In the genomic region with DNA sequence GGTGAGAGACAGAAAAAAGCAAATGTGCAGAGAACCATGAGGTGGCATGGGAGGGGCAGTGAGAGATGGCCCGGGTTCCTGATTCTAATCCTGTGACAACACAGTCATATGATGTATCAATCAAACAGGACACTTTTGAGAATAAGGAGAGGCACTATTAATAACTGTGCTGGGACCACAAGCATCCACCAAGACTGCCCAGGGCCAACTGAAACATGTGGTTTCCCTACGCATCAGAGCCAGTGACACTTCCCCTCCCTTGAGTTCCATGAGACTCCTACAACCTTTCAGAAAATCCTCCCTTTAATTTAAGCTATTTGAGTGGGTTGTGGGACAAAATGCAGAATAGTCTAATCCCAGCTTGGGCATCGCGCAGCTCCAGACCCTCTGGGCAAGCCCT, we compare ENCODE assay signal across 10 cellular contexts. TPM values are rescaled to one million over a fixed set of nuclear protein-coding genes. Genes with fewer than 3 reads are reported as not detected.
A peak's percentile ranks its signal among the peaks of the same experiment; 100 is the strongest.
DNase-seq lines count a peak whose midpoint lies in the region; ATAC-seq and TF ChIP-seq lines count a peak whose summit lies in the region.
"Had no signal": no experiment of that assay in that cellular context is flagged by ENCODE, and none has a peak within 500 bp of the region (broad histone marks: within the 10 kb centered on the region; RNA-seq: fewer than 3 reads in every experiment).

No MANE protein-coding gene starts in this region.

- H4K20me1 ChIP-seq in H9 (ENCODE audit: control insufficient read depth, insufficient read depth, insufficient read length), result no peaks in the 10 kb centered on the region

- peak overlapping the region in 6 of 7 donors; percentile 19 to 86 (median 72) for H3K27ac Mint-ChIP-seq in CD14-positive monocyte
- H3K27ac Mint-ChIP-seq in chondrocyte (ENCODE audit: unreplicated experiment), result peak overlapping the region; percentile 85
- H3K27ac Mint-ChIP-seq in H9, result no peak overlapping the region

- H3K4me1 ChIP-seq in parathyroid adenoma (peaks cover 60% of the 10 kb centered on the region), H9 (ENCODE audit: insufficient read depth, low read length) (peaks cover 7% of the 10 kb centered on the region; the same call in 1 of the 2 replicates)

- no peaks in the 10 kb centered on the region for H3K9me3 ChIP-seq in parathyroid adenoma (ENCODE audit: control insufficient read depth, low read length)
- no peaks in the 10 kb centered on the region for H3K9me3 ChIP-seq in H9 (ENCODE audit: control insufficient read depth, low read depth, low read length)
- H3K9me3 ChIP-seq: pancreas had no signal

- H4K5ac ChIP-seq in H9 (ENCODE audit: insufficient read length, low read depth, low read length), result no peak overlapping the region

- H3K36me3 Mint-ChIP-seq in CD14-positive monocyte (peaks cover 41 to 46% of the 10 kb centered on the region in 2 donors), chondrocyte (ENCODE audit: low read depth) (no peaks in the 10 kb centered on the region), H9 (ENCODE audit: insufficient read depth in 1 of 3, low read depth in 3 of 3) (no peaks in the 10 kb centered on the region)

- H3K79me1 ChIP-seq in H9 (ENCODE audit: insufficient read depth, low read depth, low read length, poor library complexity, severe bottlenecking), result no peaks in the 10 kb centered on the region

- H3K23me2 ChIP-seq in H9 (ENCODE audit: insufficient read length, low read depth, low read length, poor library complexity, severe bottlenecking), result no peaks in the 10 kb centered on the region

- no peak overlapping the region for H3K18ac ChIP-seq in H9 (ENCODE audit: insufficient read length, low read depth, low read length)

- no peak overlapping the region for H2AFZ ChIP-seq in parathyroid adenoma
- no peak overlapping the region for H2AFZ ChIP-seq in H9 (ENCODE audit: low read length)

- H3K14ac ChIP-seq in H9 (ENCODE audit: insufficient read depth, low read length), result no peak overlapping the region

- H2BK20ac ChIP-seq in H9 (ENCODE audit: low read depth, low read length, poor library complexity, severe bottlenecking), result no peak overlapping the region

- no peak overlapping the region for H2BK15ac ChIP-seq in H9 (ENCODE audit: low read depth, low read length)

- H3K4me3 Mint-ChIP-seq in CD14-positive monocyte (no peak overlapping the region), chondrocyte (ENCODE audit: unreplicated experiment) (no peak overlapping the region), H9 (no peak overlapping the region)

- DNase-seq in CD14-positive monocyte (ENCODE audit: low spot score), result no peak
- DNase-seq in M059J (ENCODE audit: low read depth), result peak; percentile 66
- no peak for DNase-seq in chondrocyte (ENCODE audit: low spot score)
- DNase-seq in germinal center (ENCODE audit: low spot score), result no peak
- DNase-seq in GDM1 (lab: John Stamatoyannopoulos, UW), result no peak
- DNase-seq in H9, result no peak
- DNase-seq: activated effector memory CD4-positive, alpha-beta T cell treated with Interleukin-2 at 50 U/mL for 16 hours; pancreas had no signal

- H3K9me3 Mint-ChIP-seq in CD14-positive monocyte (no peaks in the 10 kb centered on the region), chondrocyte (ENCODE audit: low read depth) (no peaks in the 10 kb centered on the region), H9 (no peaks in the 10 kb centered on the region)

- no peak overlapping the region for H3K56ac ChIP-seq in H9 (ENCODE audit: insufficient read length, low read depth, low read length)

- H3K4me1 Mint-ChIP-seq in CD14-positive monocyte, result peaks cover 50% of the 10 kb centered on the region
- peaks cover 48% of the 10 kb centered on the region for H3K4me1 Mint-ChIP-seq in chondrocyte (ENCODE audit: low read depth)
- H3K4me1 Mint-ChIP-seq in H9, result peaks cover 35 to 38% of the 10 kb centered on the region in 2 experiments

- no peak overlapping the region for H3T11ph ChIP-seq in H9 (ENCODE audit: low read length)

- H3K79me2 ChIP-seq in parathyroid adenoma (peaks cover 60% of the 10 kb centered on the region), H9 (ENCODE audit: insufficient read depth, low read length) (no peaks in the 10 kb centered on the region)

- TF ChIP-seq CTCF in CD14-positive monocyte (IDR thresholded peaks at IDR 0.05) (no peak), chondrocyte (IDR thresholded peaks at IDR 0.05) (no peak), parathyroid adenoma (IDR thresholded peaks at IDR 0.05) (no peak), H9 (conservative IDR thresholded peaks at IDR 0.05) (no peak)

- H4K8ac ChIP-seq in H9 (replicated peaks; ENCODE audit: insufficient read length, low read depth, low read length), result no peak overlapping the region

- H3K4ac ChIP-seq in H9 (ENCODE audit: low read depth, low read length), result no peak overlapping the region

- intact Hi-C loops in CD14-positive monocyte (cut with micrococcal nuclease), result no loop called here

- no peak overlapping the region for H2AK5ac ChIP-seq in H9 (ENCODE audit: insufficient read length, low read length)

- H3K36me3 ChIP-seq in parathyroid adenoma (ENCODE audit: control insufficient read depth, insufficient read depth, low read length), result no peaks in the 10 kb centered on the region
- H3K36me3 ChIP-seq: pancreas had no signal

- H2BK5ac ChIP-seq in H9 (ENCODE audit: insufficient read length, low read length), result no peak overlapping the region

- no peak overlapping the region for H3K23ac ChIP-seq in H9 (ENCODE audit: insufficient read length, low read depth, low read length)

- no peak overlapping the region for H3K9ac ChIP-seq in parathyroid adenoma
- H3K9ac ChIP-seq in H9 (ENCODE audit: extremely low read depth, insufficient read length, low read length), result no peak overlapping the region

- peak overlapping the region; percentile 11 for H3K27ac ChIP-seq in parathyroid adenoma
- no peak overlapping the region for H3K27ac ChIP-seq in H9 (ENCODE audit: insufficient read length, low read depth, low read length)
- H3K27ac ChIP-seq: pancreas had no signal

- no peak overlapping the region for H2BK120ac ChIP-seq in H9 (ENCODE audit: low read depth, low read length, poor library complexity, severe bottlenecking)

- no peak overlapping the region for H4K91ac ChIP-seq in H9 (ENCODE audit: insufficient read length, low read depth, low read length)

- no CpG with 5 or more reads among the region's 4 CpGs for WGBS in H9 (ENCODE audit: extremely low coverage, insufficient read length, low lambda C conversion rate)

- no peak overlapping the region for H3K4me3 ChIP-seq in parathyroid adenoma (ENCODE audit: low read depth, low read length)
- H3K4me3 ChIP-seq: pancreas had no signal

- H3K4me2 ChIP-seq in parathyroid adenoma (ENCODE audit: low read length), result no peak overlapping the region
- no peak overlapping the region for H3K4me2 ChIP-seq in H9 (ENCODE audit: insufficient read depth, insufficient read length, low read length)

- H3K27me3 ChIP-seq in parathyroid adenoma (ENCODE audit: control insufficient read depth, insufficient read depth, low read length), result no peaks in the 10 kb centered on the region
- H3K27me3 ChIP-seq in H9 (ENCODE audit: insufficient read depth, low read length), result no peaks in the 10 kb centered on the region
- H3K27me3 ChIP-seq: pancreas had no signal

- H2BK12ac ChIP-seq in H9 (ENCODE audit: insufficient read length, low read depth, low read length), result no peak overlapping the region

- H3K27me3 Mint-ChIP-seq in CD14-positive monocyte (ENCODE audit: low read depth in 3 of 3), result peaks cover 0 to 7% (median 0%) of the 10 kb centered on the region in 3 donors
- no peaks in the 10 kb centered on the region for H3K27me3 Mint-ChIP-seq in chondrocyte (ENCODE audit: low read depth)
- no peaks in the 10 kb centered on the region for H3K27me3 Mint-ChIP-seq in H9 (ENCODE audit: low read depth)

- no peak for ATAC-seq in HG03354 (IDR thresholded peaks at IDR 0.05; ENCODE audit: poor library complexity, severe bottlenecking, unreplicated experiment)

RNA-seq across cellular contexts. Expression of a gene that starts 17.4 kb away (rescaled TPM):
- polyA plus RNA-seq in CD14-positive monocyte, result 10 to 100 TPM; 10.7 to 22.8 TPM
- total RNA-seq in M059J (2014; rRNA removed; shearing (Covaris generic)), result 9.2 and 9.9 TPM in 2 replicates
- total RNA-seq in chondrocyte (12.2 to 13.5 TPM (median 13.3 TPM) in 3 replicates), H9 (2021) (5.5 and 6.8 TPM in 2 replicates)

Comparison
In these comparisons a context has a peak if more than half of its experiments do, and no peak if none do; other contexts are left out.
1. H3K27ac Mint-ChIP-seq: peak in CD14-positive monocyte (6 of 7) and chondrocyte (single experiment); none in H9 (0 of 3).